In genomic region chr6:86791476-86791875, GRCh38 we compare ENCODE assay signal across 28 cellular contexts.
"Had no signal": no experiment of that assay in that cellular context is flagged by ENCODE, and none has a peak within 500 bp of the region (broad histone marks: within the 10 kb centered on the region; RNA-seq: fewer than 3 reads in every experiment).

No MANE protein-coding gene starts in this region.

- H3K4me3 ChIP-seq: colonic mucosa, esophagus muscularis mucosa, psoas muscle, sigmoid colon, spleen, testis, tibial artery had no signal

- H3K9me3 Mint-ChIP-seq: nephron progenitor cell; stimulated activated memory B cell treated with anti-CD40 and anti-IgM and Interleukin-4, amounts not matched to agents 10 μg/mL and 1 μg/mL and 100 μg/mL, for 72 hours had no signal

- DNase-seq: colonic mucosa; effector CD8-positive, alpha-beta T cell; endodermal cell; foreskin keratinocyte; hypothalamus; immature natural killer cell; islet precursor cell; mesenchymal stem cell; midbrain; naive thymus-derived CD4-positive, alpha-beta T cell; nephron progenitor cell; nucleus accumbens; posterior cingulate gyrus; psoas muscle; right cardiac atrium; sigmoid colon; spleen; stimulated activated CD4-positive, alpha-beta T cell treated with anti-CD3 and anti-CD28 coated beads, Interleukin-4, amount 100 ng/mL, for 4 hours; stimulated activated naive CD8-positive, alpha-beta T cell treated with anti-CD3 and anti-CD28 coated beads, Interleukin-15, Interleukin-2, amounts not matched to agents 100 U/mL and 50 U/mL, for 24 hours; substantia nigra; testis; tibial artery had no signal

- H3K9me3 ChIP-seq: colonic mucosa, psoas muscle, testis had no signal

- H3K27me3 Mint-ChIP-seq: dendritic cell treated with granulocyte-macrophage colony-stimulating factor and Interleukin-4, amounts not matched to agents 40 ng/mL and 50 ng/mL, for 4 days; naive thymus-derived CD4-positive, alpha-beta T cell; stimulated activated memory B cell treated with anti-CD40 and anti-IgM and Interleukin-4, amounts not matched to agents 10 μg/mL and 1 μg/mL and 100 μg/mL, for 72 hours had no signal

- H3K4me3 Mint-ChIP-seq: dendritic cell treated with granulocyte-macrophage colony-stimulating factor and Interleukin-4, amounts not matched to agents 40 ng/mL and 50 ng/mL, for 4 days; endodermal cell; immature natural killer cell; naive thymus-derived CD4-positive, alpha-beta T cell; nephron progenitor cell; stimulated activated memory B cell treated with anti-CD40 and anti-IgM and Interleukin-4, amounts not matched to agents 10 μg/mL and 1 μg/mL and 100 μg/mL, for 72 hours; type B pancreatic cell had no signal

- H3K36me3 ChIP-seq: colonic mucosa, esophagus muscularis mucosa, sigmoid colon, spleen, tibial artery had no signal

- ATAC-seq: foreskin keratinocyte; left lobe of liver; naive thymus-derived CD4-positive, alpha-beta T cell; psoas muscle; right cardiac atrium; stimulated activated memory B cell treated with anti-CD40 and anti-IgM and Interleukin-4, amounts not matched to agents 10 μg/mL and 1 μg/mL and 100 μg/mL, for 72 hours; stimulated activated naive CD8-positive, alpha-beta T cell treated with anti-CD3 and anti-CD28 coated beads, Interleukin-15, Interleukin-2, amounts not matched to agents 100 U/mL and 50 U/mL, for 24 hours had no signal

- H3K27ac Mint-ChIP-seq: dendritic cell treated with granulocyte-macrophage colony-stimulating factor and Interleukin-4, amounts not matched to agents 40 ng/mL and 50 ng/mL, for 4 days; endodermal cell; immature natural killer cell; naive thymus-derived CD4-positive, alpha-beta T cell; nephron progenitor cell; stimulated activated memory B cell treated with anti-CD40 and anti-IgM and Interleukin-4, amounts not matched to agents 10 μg/mL and 1 μg/mL and 100 μg/mL, for 72 hours; type B pancreatic cell had no signal

- H3K4me1 Mint-ChIP-seq: immature natural killer cell; naive thymus-derived CD4-positive, alpha-beta T cell; nephron progenitor cell; stimulated activated memory B cell treated with anti-CD40 and anti-IgM and Interleukin-4, amounts not matched to agents 10 μg/mL and 1 μg/mL and 100 μg/mL, for 72 hours had no signal

- H3K4me1 ChIP-seq: colonic mucosa, esophagus muscularis mucosa, foreskin keratinocyte, psoas muscle, sigmoid colon, spleen, testis, tibial artery had no signal

- H3K27ac ChIP-seq: colonic mucosa, esophagus muscularis mucosa, foreskin keratinocyte, psoas muscle, sigmoid colon, spleen, testis, tibial artery had no signal

- H3K36me3 Mint-ChIP-seq: immature natural killer cell; naive thymus-derived CD4-positive, alpha-beta T cell; stimulated activated memory B cell treated with anti-CD40 and anti-IgM and Interleukin-4, amounts not matched to agents 10 μg/mL and 1 μg/mL and 100 μg/mL, for 72 hours; type B pancreatic cell had no signal

- H3K27me3 ChIP-seq: colonic mucosa, esophagus muscularis mucosa, foreskin keratinocyte, sigmoid colon, spleen, testis, tibial artery had no signal

- FAIRE-seq: endothelial cell of umbilical vein had no signal
